Comparison of ENCODE assay signal across 15 cellular contexts in genomic region chr2:151775057-151775740, GRCh38. TPM values are rescaled to one million over a fixed set of nuclear protein-coding genes. Genes with fewer than 3 reads are reported as not detected.
DNase-seq lines count a peak whose midpoint lies in the region; ATAC-seq lines count a peak whose summit lies in the region.
"Had no signal": no experiment of that assay in that cellular context is flagged by ENCODE, and none has a peak within 500 bp of the region (broad histone marks: within the 10 kb centered on the region; RNA-seq: fewer than 3 reads in every experiment).

No MANE protein-coding gene starts in this region.

- DNase-seq in adipocyte (ENCODE audit: low read depth) (no peak), mesenchymal stem cell (peak; percentile 18), NCI-H146 treated with DMSO at 0.1 percent for 48 hours (lab: John Stamatoyannopoulos, UW; ENCODE audit: unreplicated experiment) (no peak), ACHN (no peak)
- no peak for DNase-seq in activated T-cell treated with anti-CD3 and anti-CD28 coated beads, Interleukin-2, amount 50 U/mL, for 4 hours
- DNase-seq: activated CD8-positive, alpha-beta memory T cell treated with anti-CD3 and anti-CD28 coated beads, Interleukin-2, amount 10 ng/mL, durations not matched to agents 7 days and 5 days; AML-193; NCI-H69; stimulated activated CD4-positive, alpha-beta T cell treated with anti-CD3 and anti-CD28 coated beads, Interleukin-12 subunit alpha, Interleukin-12 subunit beta, amount 100 ng/mL, for 4 hours; stimulated activated naive CD4-positive, alpha-beta T cell treated with Interleukin-2 at 50 U/mL for 16 hours; T-helper 17 cell had no signal

- H4K8ac ChIP-seq in mesenchymal stem cell (ENCODE audit: low read length), result no peak overlapping the region

- H2AFZ ChIP-seq in mesenchymal stem cell (ENCODE audit: low read depth, low read length), result no peak overlapping the region

- H3K36me3 Mint-ChIP-seq in activated T-cell treated with anti-CD3 and anti-CD28 coated beads, Interleukin-2, amount 50 U/mL, for 4 hours (ENCODE audit: insufficient read depth), result peaks cover 42% of the 10 kb centered on the region

- H2AK5ac ChIP-seq in mesenchymal stem cell (ENCODE audit: low read length, severe bottlenecking), result peak overlapping the region; percentile 2

- H3K27me3 ChIP-seq in BLaER1 (no peaks in the 10 kb centered on the region), adipocyte (replicated peaks; ENCODE audit: control insufficient read depth, insufficient read depth, low read length) (no peaks in the 10 kb centered on the region), mesenchymal stem cell (ENCODE audit: control insufficient read depth in 1 of 2, insufficient read depth in 1 of 2, low read length in 2 of 2) (no peaks in the 10 kb centered on the region)

- peak overlapping the region; percentile 27; the same call in 1 of the 2 replicates for H3K27ac ChIP-seq in BLaER1
- H3K27ac ChIP-seq in mesenchymal stem cell (ENCODE audit: low read length, poor library complexity, severe bottlenecking), result no peak overlapping the region

- H3K18ac ChIP-seq in mesenchymal stem cell (ENCODE audit: low read depth in 1 of 2, low read length in 2 of 2), result no peak overlapping the region

- H3K4me3 ChIP-seq in BLaER1, result no peak overlapping the region
- peak overlapping the region; percentile 38 for H3K4me3 ChIP-seq in adipocyte (ENCODE audit: low read length)
- H3K4me3 ChIP-seq in mesenchymal stem cell (ENCODE audit: insufficient read depth in 1 of 2, low read depth in 1 of 2, low read length in 2 of 2), result peak overlapping the region in 1 of 2 experiments; percentile 19

- H2BK15ac ChIP-seq in mesenchymal stem cell (ENCODE audit: low read depth, poor library complexity, severe bottlenecking), result no peak overlapping the region

- peaks cover 7% of the 10 kb centered on the region for H3K4me1 Mint-ChIP-seq in activated T-cell treated with anti-CD3 and anti-CD28 coated beads, Interleukin-2, amount 50 U/mL, for 4 hours (ENCODE audit: low read depth)
- H3K4me1 Mint-ChIP-seq: activated CD8-positive, alpha-beta memory T cell treated with anti-CD3 and anti-CD28 coated beads, Interleukin-2, amount 10 ng/mL, durations not matched to agents 7 days and 5 days; central memory CD8-positive, alpha-beta T cell; T-helper 17 cell had no signal

- H3K9ac ChIP-seq in BLaER1 (peak overlapping the region; percentile 49; the same call in 1 of the 2 replicates), adipocyte (ENCODE audit: low read length) (peak overlapping the region; percentile 49), mesenchymal stem cell (ENCODE audit: low read length) (peak overlapping the region; percentile 88)

- no peak overlapping the region for H3K23ac ChIP-seq in mesenchymal stem cell (ENCODE audit: low read length in 2 of 2)

- H3K79me1 ChIP-seq in mesenchymal stem cell (replicated peaks; ENCODE audit: low read length, poor library complexity, severe bottlenecking), result no peaks in the 10 kb centered on the region

- H2BK12ac ChIP-seq in mesenchymal stem cell (ENCODE audit: low read length in 2 of 2), result no peak overlapping the region

- H3K4me2 ChIP-seq in BLaER1 (peak overlapping the region; percentile 64), mesenchymal stem cell (ENCODE audit: low read length, poor library complexity, severe bottlenecking) (no peak overlapping the region)

- H3K14ac ChIP-seq in mesenchymal stem cell (ENCODE audit: low read length in 2 of 2), result no peak overlapping the region

- peaks cover 3% of the 10 kb centered on the region for H3K9me3 Mint-ChIP-seq in activated T-cell treated with anti-CD3 and anti-CD28 coated beads, Interleukin-2, amount 50 U/mL, for 4 hours
- H3K9me3 Mint-ChIP-seq: central memory CD8-positive, alpha-beta T cell had no signal

- H3K4me3 Mint-ChIP-seq in activated T-cell treated with anti-CD3 and anti-CD28 coated beads, Interleukin-2, amount 50 U/mL, for 4 hours, result no peak overlapping the region
- H3K4me3 Mint-ChIP-seq: activated CD8-positive, alpha-beta memory T cell treated with anti-CD3 and anti-CD28 coated beads, Interleukin-2, amount 10 ng/mL, durations not matched to agents 7 days and 5 days; central memory CD8-positive, alpha-beta T cell; T-helper 17 cell had no signal

- H3K4ac ChIP-seq in mesenchymal stem cell (ENCODE audit: low read depth in 1 of 2, low read length in 2 of 2), result no peak overlapping the region

- no peaks in the 10 kb centered on the region for H4K20me1 ChIP-seq in BLaER1

- no peak overlapping the region for H2BK120ac ChIP-seq in mesenchymal stem cell (ENCODE audit: low read depth, low read length)

- WGBS in mesenchymal stem cell, result 98% methylated on average over 6 of the region's 6 CpGs

- H4K91ac ChIP-seq in mesenchymal stem cell (ENCODE audit: low read length), result no peak overlapping the region

- peak; percentile 18 for ATAC-seq in HG02870 (IDR thresholded peaks at IDR 0.05; ENCODE audit: unreplicated experiment)
- ATAC-seq in HG03571 (IDR thresholded peaks at IDR 0.05; ENCODE audit: unreplicated experiment), result no peak
- ATAC-seq in activated T-cell treated with anti-CD3 and anti-CD28 coated beads, Interleukin-2, amount 50 U/mL, for 4 hours, result no peak
- ATAC-seq: activated CD8-positive, alpha-beta memory T cell treated with anti-CD3 and anti-CD28 coated beads, Interleukin-2, amount 10 ng/mL, durations not matched to agents 7 days and 5 days; T-helper 17 cell had no signal

- in situ Hi-C loops in ACHN (cut with HindIII; ENCODE audit: low pct_ligation_motif_present, low pct_unique_long_range_greater_than_20kb, low sequenced_read_pairs), result no loop called here

- no peaks in the 10 kb centered on the region for H3K9me3 ChIP-seq in BLaER1
- no peaks in the 10 kb centered on the region for H3K9me3 ChIP-seq in adipocyte (ENCODE audit: control insufficient read depth, low read length)
- no peaks in the 10 kb centered on the region for H3K9me3 ChIP-seq in mesenchymal stem cell (ENCODE audit: control insufficient read depth, low read length)

- H3K27me3 Mint-ChIP-seq in activated T-cell treated with anti-CD3 and anti-CD28 coated beads, Interleukin-2, amount 50 U/mL, for 4 hours (ENCODE audit: low read depth), result no peaks in the 10 kb centered on the region
- H3K27me3 Mint-ChIP-seq: activated CD8-positive, alpha-beta memory T cell treated with anti-CD3 and anti-CD28 coated beads, Interleukin-2, amount 10 ng/mL, durations not matched to agents 7 days and 5 days; central memory CD8-positive, alpha-beta T cell; T-helper 17 cell had no signal

- H3K36me3 ChIP-seq in BLaER1 (peaks cover 30% of the 10 kb centered on the region), adipocyte (ENCODE audit: control insufficient read depth, insufficient read depth, low read length, severe bottlenecking) (no peaks in the 10 kb centered on the region), mesenchymal stem cell (ENCODE audit: control insufficient read depth in 1 of 2, insufficient read depth in 2 of 2, low read depth in 1 of 2, low read length in 2 of 2) (peaks cover 5 to 11% of the 10 kb centered on the region in 2 experiments)

- no peak overlapping the region for H2BK5ac ChIP-seq in mesenchymal stem cell (ENCODE audit: low read depth, low read length, poor library complexity, severe bottlenecking)

- peaks cover 52% of the 10 kb centered on the region for H3K4me1 ChIP-seq in BLaER1
- H3K4me1 ChIP-seq in adipocyte (ENCODE audit: control insufficient read depth, insufficient read depth, low read length), result peaks cover 38% of the 10 kb centered on the region
- H3K4me1 ChIP-seq in mesenchymal stem cell (ENCODE audit: control insufficient read depth, insufficient read depth, low read depth, low read length), result peaks cover 4% of the 10 kb centered on the region

RNA-seq across cellular contexts. Expression of gene NEB, which starts 40.9 kb away (rescaled TPM):
- polyA plus RNA-seq in mesenchymal stem cell (2013, experiment 1 of 2), result 0.04 TPM
- 0.03 TPM for polyA plus RNA-seq in mesenchymal stem cell (2013, experiment 2 of 2)
- total RNA-seq in activated T-cell treated with anti-CD3 and anti-CD28 coated beads, Interleukin-2, amount 50 U/mL, for 4 hours, result under 1 TPM; 0.25 to 0.50 (median 0.46) TPM

RNA-seq across cellular contexts. Expression of gene ARL5A, which starts 53.0 kb away (rescaled TPM):
- polyA plus RNA-seq in mesenchymal stem cell (2013, experiment 1 of 2), result 25.4 TPM
- polyA plus RNA-seq in mesenchymal stem cell (2013, experiment 2 of 2), result 28.4 TPM
- total RNA-seq in activated T-cell treated with anti-CD3 and anti-CD28 coated beads, Interleukin-2, amount 50 U/mL, for 4 hours, result 10 to 100 TPM; 68.7 to 83.1 (median 81.2) TPM
